In genomic region chr14:105061428-105062047, GRCh38 we compare ENCODE assay signal across 9 cellular contexts. TPM values are rescaled to one million over a fixed set of nuclear protein-coding genes. Genes with fewer than 3 reads are reported as not detected.
DNase-seq lines count a peak whose midpoint lies in the region; ATAC-seq and TF ChIP-seq lines count a peak whose summit lies in the region.
"Had no signal": no experiment of that assay in that cellular context is flagged by ENCODE, and none has a peak within 500 bp of the region (broad histone marks: within the 10 kb centered on the region; RNA-seq: fewer than 3 reads in every experiment).

No MANE protein-coding gene starts in this region.

- no CpG with 5 or more reads among the region's 13 CpGs for WGBS in trophoblast cell (ENCODE audit: extremely low coverage, insufficient coverage, insufficient read length)

- H2BK120ac ChIP-seq in trophoblast cell (ENCODE audit: insufficient read depth, low read length, poor library complexity), result no peak overlapping the region

- H3K4me3 Mint-ChIP-seq in activated naive CD8-positive, alpha-beta T cell treated with anti-CD3 and anti-CD28 coated beads, Interleukin-2, amount 10 ng/mL, durations not matched to agents 7 days and 5 days, result peak overlapping the region; percentile 89

- in situ Hi-C loops in brain microvascular endothelial cell (cut with HindIII; ENCODE audit: low pct_ligation_motif_present, low sequenced_read_pairs), result no loop called here

- H3K27me3 Mint-ChIP-seq in activated naive CD8-positive, alpha-beta T cell treated with anti-CD3 and anti-CD28 coated beads, Interleukin-2, amount 10 ng/mL, durations not matched to agents 7 days and 5 days, result no peaks in the 10 kb centered on the region

- no peak for ATAC-seq in activated naive CD8-positive, alpha-beta T cell treated with anti-CD3 and anti-CD28 coated beads, Interleukin-2, amount 10 ng/mL, durations not matched to agents 7 days and 5 days (ENCODE audit: low read depth)

- no peaks in the 10 kb centered on the region for H3K9me3 Mint-ChIP-seq in activated naive CD8-positive, alpha-beta T cell treated with anti-CD3 and anti-CD28 coated beads, Interleukin-2, amount 10 ng/mL, durations not matched to agents 7 days and 5 days

- H3K36me3 Mint-ChIP-seq in activated naive CD8-positive, alpha-beta T cell treated with anti-CD3 and anti-CD28 coated beads, Interleukin-2, amount 10 ng/mL, durations not matched to agents 7 days and 5 days, result peaks cover 20% of the 10 kb centered on the region

- H3K18ac ChIP-seq in trophoblast cell (ENCODE audit: low read length), result no peak overlapping the region

- H3K9me3 ChIP-seq in parathyroid adenoma (ENCODE audit: control insufficient read depth, low read length), result no peaks in the 10 kb centered on the region
- H3K9me3 ChIP-seq in trophoblast cell (ENCODE audit: insufficient read depth, low read depth, low read length), result peaks cover 3% of the 10 kb centered on the region

- H3K4me1 Mint-ChIP-seq in activated naive CD8-positive, alpha-beta T cell treated with anti-CD3 and anti-CD28 coated beads, Interleukin-2, amount 10 ng/mL, durations not matched to agents 7 days and 5 days, result peaks cover 32% of the 10 kb centered on the region

- H3K9ac ChIP-seq in parathyroid adenoma (no peak overlapping the region), trophoblast cell (ENCODE audit: low read length) (no peak overlapping the region)

- H3K79me1 ChIP-seq in trophoblast cell (ENCODE audit: low read length), result no peaks in the 10 kb centered on the region

- TF ChIP-seq CTCF in GM10248 (IDR thresholded peaks at IDR 0.05; ENCODE audit: control extremely low read depth, extremely low read depth, low read depth, missing control alignments) (no peak), parathyroid adenoma (IDR thresholded peaks at IDR 0.05) (no peak), brain microvascular endothelial cell (IDR thresholded peaks at IDR 0.05; ENCODE audit: low read depth, low read length, missing control alignments) (no peak)

- H3K79me2 ChIP-seq in parathyroid adenoma (no peaks in the 10 kb centered on the region), trophoblast cell (ENCODE audit: control insufficient read depth, insufficient read depth, low read length, poor library complexity) (peaks cover 1% of the 10 kb centered on the region)

- CTCF ChIA-PET in GM10248 (lab: Yijun Ruan, JAX), result interaction anchor here (0.8 to 14.7 kb wide), 6 partner anchors 10 to 428 kb away, joined by 3 to 148 read pairs (median 4); no protein-coding TSS in a partner anchor

- no peak overlapping the region for H4K91ac ChIP-seq in trophoblast cell (ENCODE audit: low read depth, low read length)

- H3K4me3 ChIP-seq in parathyroid adenoma (ENCODE audit: low read depth, low read length) (no peak overlapping the region), trophoblast cell (ENCODE audit: low read depth, low read length) (no peak overlapping the region), brain microvascular endothelial cell (ENCODE audit: low read depth, low read length) (no peak overlapping the region)

- POLR2A ChIA-PET in GM10248 (lab: Yijun Ruan, JAX), result interaction anchor here (0.6 to 1.2 kb wide), 3 partner anchors 127 to 1454 kb away, joined by 3 to 5 read pairs (median 3); no protein-coding TSS in a partner anchor
- POLR2A ChIA-PET in activated naive CD8-positive, alpha-beta T cell treated with anti-CD3 and anti-CD28 coated beads, Interleukin-2, amount 10 ng/mL, durations not matched to agents 7 days and 5 days (lab: Charles Lee), result interaction anchor here (0.8 to 12.0 kb wide), 8 partner anchors 12 to 240 kb away, joined by 3 to 176 read pairs (median 7); partner anchors contain the start of genes BRF1, BTBD6 and CDCA4

- no peak overlapping the region for H2AK5ac ChIP-seq in trophoblast cell (ENCODE audit: low read length)

- DNase-seq in GM10248 (ENCODE audit: extremely low spot score), result peak; percentile 76
- peak; percentile 39 for DNase-seq in MV-4-11 (lab: John Stamatoyannopoulos, UW)
- DNase-seq in activated naive CD8-positive, alpha-beta T cell treated with anti-CD3 and anti-CD28 coated beads, Interleukin-2, amount 10 ng/mL, durations not matched to agents 7 days and 5 days, result peak; percentile 64
- DNase-seq in trophoblast cell, result no peak
- no peak for DNase-seq in NCI-H748 (lab: John Stamatoyannopoulos, UW; ENCODE audit: unreplicated experiment)
- DNase-seq in NCI-H128 (lab: John Stamatoyannopoulos, UW; ENCODE audit: unreplicated experiment), result no peak
- DNase-seq in brain microvascular endothelial cell, result no peak

- peak overlapping the region; percentile 11 for H3K27ac ChIP-seq in parathyroid adenoma
- no peak overlapping the region for H3K27ac ChIP-seq in trophoblast cell (ENCODE audit: low read depth, low read length)
- no peak overlapping the region for H3K27ac ChIP-seq in brain microvascular endothelial cell
- H3K27ac ChIP-seq: VCaP had no signal

- no peak overlapping the region for H2AFZ ChIP-seq in parathyroid adenoma
- no peak overlapping the region for H2AFZ ChIP-seq in trophoblast cell (ENCODE audit: insufficient read depth, low read length, poor library complexity)

- H3K27ac Mint-ChIP-seq in activated naive CD8-positive, alpha-beta T cell treated with anti-CD3 and anti-CD28 coated beads, Interleukin-2, amount 10 ng/mL, durations not matched to agents 7 days and 5 days, result peak overlapping the region; percentile 89

- H3K23ac ChIP-seq in trophoblast cell (ENCODE audit: low read length), result no peak overlapping the region

- no peak overlapping the region for H3K14ac ChIP-seq in trophoblast cell (ENCODE audit: low read length)

- no peak overlapping the region for H4K12ac ChIP-seq in trophoblast cell (ENCODE audit: low read depth, low read length)

- H3K4me2 ChIP-seq in parathyroid adenoma (ENCODE audit: low read length) (no peak overlapping the region), trophoblast cell (ENCODE audit: low read length) (no peak overlapping the region)

- H3K27me3 ChIP-seq in parathyroid adenoma (ENCODE audit: control insufficient read depth, insufficient read depth, low read length), result no peaks in the 10 kb centered on the region
- H3K27me3 ChIP-seq in trophoblast cell (ENCODE audit: insufficient read depth, low read length), result peaks cover 1% of the 10 kb centered on the region
- H3K27me3 ChIP-seq in brain microvascular endothelial cell (replicated peaks), result no peaks in the 10 kb centered on the region

- H2BK5ac ChIP-seq in trophoblast cell (ENCODE audit: low read depth, low read length, poor library complexity), result no peak overlapping the region

- H4K8ac ChIP-seq in trophoblast cell (ENCODE audit: low read depth, low read length), result no peak overlapping the region

- H3K4me1 ChIP-seq in parathyroid adenoma (no peaks in the 10 kb centered on the region), trophoblast cell (ENCODE audit: control insufficient read depth in 1 of 2, insufficient read depth in 2 of 2, low read length in 2 of 2) (no peaks in the 10 kb centered on the region)

- H3K4ac ChIP-seq in trophoblast cell (ENCODE audit: low read depth, low read length), result no peak overlapping the region

- no peaks in the 10 kb centered on the region for H3K36me3 ChIP-seq in parathyroid adenoma (ENCODE audit: control insufficient read depth, insufficient read depth, low read length)
- H3K36me3 ChIP-seq in trophoblast cell (ENCODE audit: control insufficient read depth in 1 of 2, insufficient read depth in 2 of 2, low read length in 2 of 2), result no peaks in the 10 kb centered on the region
- H3K36me3 ChIP-seq in brain microvascular endothelial cell (replicated peaks), result no peaks in the 10 kb centered on the region

- no peak overlapping the region for H2BK12ac ChIP-seq in trophoblast cell (ENCODE audit: low read length)

RNA-seq across cellular contexts. Expression of gene GPR132, which starts 3.7 kb away (rescaled TPM):
- total RNA-seq in activated naive CD8-positive, alpha-beta T cell treated with anti-CD3 and anti-CD28 coated beads, Interleukin-2, amount 10 ng/mL, durations not matched to agents 7 days and 5 days, result 10 to 100 TPM; 43.5 to 46.6 TPM
- 0.04 and 0.10 TPM in 2 replicates for polyA plus RNA-seq in trophoblast cell (2013)

RNA-seq across cellular contexts. Expression of gene CDCA4, which starts 40.7 kb away (rescaled TPM):
- total RNA-seq in activated naive CD8-positive, alpha-beta T cell treated with anti-CD3 and anti-CD28 coated beads, Interleukin-2, amount 10 ng/mL, durations not matched to agents 7 days and 5 days, result 10 to 100 TPM; 51.7 to 53.3 TPM
- 16.8 and 18.1 TPM in 2 replicates for polyA plus RNA-seq in trophoblast cell (2013)

Comparison
In these comparisons a context has a peak if more than half of its experiments do, and no peak if none do; other contexts are left out.
1. DNase-seq: peak in GM10248 (single experiment), MV-4-11 (single experiment) and activated naive CD8-positive, alpha-beta T cell treated with anti-CD3 and anti-CD28 coated beads, Interleukin-2, amount 10 ng/mL, durations not matched to agents 7 days and 5 days (single experiment); none in trophoblast cell (0 of 2), NCI-H748 (single experiment), NCI-H128 (single experiment) and brain microvascular endothelial cell (single experiment).